8 cellular contexts compared by ENCODE assay signal in genomic region chr7:29685651-29686271, GRCh38.
DNase-seq lines count a peak whose midpoint lies in the region; ATAC-seq, FAIRE-seq and TF ChIP-seq lines count a peak whose summit lies in the region.
"Not testable (repeated sequence)": the region's sequence is repeated elsewhere in the genome, so short reads cannot be mapped to it uniquely, and the experiment has no call there.

No MANE protein-coding gene starts in this region.

- TF ChIP-seq EP300 in transverse colon (IDR thresholded peaks at IDR 0.05; ENCODE audit: low read depth), result not testable (repeated sequence)

- H3K4me1 Mint-ChIP-seq in activated T-cell treated with anti-CD3 and anti-CD28 coated beads, Interleukin-2, amount 50 U/mL, for 4 hours (ENCODE audit: low read depth), result not testable (repeated sequence)
- H3K4me1 Mint-ChIP-seq in osteocyte (ENCODE audit: unreplicated experiment), result peaks cover 17% of the 10 kb centered on the region

- H3K36me3 Mint-ChIP-seq in activated T-cell treated with anti-CD3 and anti-CD28 coated beads, Interleukin-2, amount 50 U/mL, for 4 hours (ENCODE audit: insufficient read depth); osteocyte (ENCODE audit: unreplicated experiment): not testable (repeated sequence)

- DNase-seq in DMS114 treated with DMSO at 0.1 percent for 48 hours (lab: John Stamatoyannopoulos, UW; ENCODE audit: unreplicated experiment), result peak; percentile 1
- DNase-seq in OCI-LY7 (ENCODE audit: low spot score); activated T-cell treated with anti-CD3 and anti-CD28 coated beads, Interleukin-2, amount 50 U/mL, for 4 hours; effector memory CD4-positive, alpha-beta T cell; osteocyte (ENCODE audit: extremely low spot score, unreplicated experiment); transverse colon: not testable (repeated sequence)

- POLR2A ChIA-PET in OCI-LY7 (lab: Charles Lee), result not testable (repeated sequence)

- not testable (repeated sequence) for ATAC-seq in activated T-cell treated with anti-CD3 and anti-CD28 coated beads, Interleukin-2, amount 50 U/mL, for 4 hours

- H3K4me2 ChIP-seq in OCI-LY7 (ENCODE audit: low read length), result peak overlapping the region; percentile 68; the same call in 1 of the 2 replicates

- WGBS in transverse colon (ENCODE audit: low coverage in 1 of 2), 2 donors, result 2 to 13% methylated on average over 4 to 19 of the region's 21 CpGs

- FAIRE-seq in islet of Langerhans (lab: Jason Lieb, UNC), result peak; percentile 21

- not testable (repeated sequence) for H3K4me1 ChIP-seq in HUES48 (ENCODE audit: control insufficient read depth, insufficient read depth, low read length); OCI-LY7 (ENCODE audit: insufficient read depth, low read length, poor library complexity, severe bottlenecking); effector memory CD4-positive, alpha-beta T cell (ENCODE audit: control insufficient read depth, insufficient read depth, low read length, poor library complexity, severe bottlenecking)
- H3K4me1 ChIP-seq in transverse colon, result peaks cover 0 to 16% (median 9%) of the 10 kb centered on the region in 4 donors

- H2AFZ ChIP-seq in OCI-LY7 (ENCODE audit: low read length), result not testable (repeated sequence)

- peaks cover 30% of the 10 kb centered on the region for H3K27me3 Mint-ChIP-seq in activated T-cell treated with anti-CD3 and anti-CD28 coated beads, Interleukin-2, amount 50 U/mL, for 4 hours (ENCODE audit: low read depth)
- not testable (repeated sequence) for H3K27me3 Mint-ChIP-seq in osteocyte (ENCODE audit: unreplicated experiment)

- TF ChIP-seq CTCF in OCI-LY7 (conservative IDR thresholded peaks at IDR 0.05; ENCODE audit: low read length); osteocyte (IDR thresholded peaks at IDR 0.05); transverse colon (IDR thresholded peaks at IDR 0.05): not testable (repeated sequence)

- not testable (repeated sequence) for TF ChIP-seq POLR2A in transverse colon (IDR thresholded peaks at IDR 0.05)

- H3K27me3 ChIP-seq in HUES48 (ENCODE audit: control insufficient read depth, insufficient read depth, low read length); effector memory CD4-positive, alpha-beta T cell (replicated peaks; ENCODE audit: control insufficient read depth, insufficient read depth, low read length, poor library complexity, severe bottlenecking); transverse colon: not testable (repeated sequence)

- CTCF ChIA-PET in OCI-LY7 (lab: Charles Lee; ENCODE audit: unreplicated experiment), result not testable (repeated sequence)

- in situ Hi-C loops in transverse colon (cut with MboI; ENCODE audit: low pct_ligation_motif_present in 1 of 4, low pct_unique_long_range_greater_than_20kb in 1 of 4, low sequenced_read_pairs in 3 of 4), result not testable (repeated sequence)

- peak overlapping the region; percentile 44 for H3K27ac Mint-ChIP-seq in osteocyte (ENCODE audit: unreplicated experiment)

- not testable (repeated sequence) for H3K9me2 ChIP-seq in OCI-LY7 (ENCODE audit: insufficient read depth, low read length)

- H3K4me3 Mint-ChIP-seq in activated T-cell treated with anti-CD3 and anti-CD28 coated beads, Interleukin-2, amount 50 U/mL, for 4 hours, result peak overlapping the region; percentile 59
- peak overlapping the region; percentile 66 for H3K4me3 Mint-ChIP-seq in osteocyte (ENCODE audit: unreplicated experiment)

- not testable (repeated sequence) for H4K20me1 ChIP-seq in OCI-LY7 (ENCODE audit: insufficient read depth, low read length)

- BruUV-seq in OCI-LY7 (replicated peaks; lab: Mats Ljungman, UMichigan), result not testable (repeated sequence)

- peak overlapping the region; percentile 77 for H3K27ac ChIP-seq in HUES48 (ENCODE audit: low read depth, low read length)
- H3K27ac ChIP-seq in OCI-LY7 (ENCODE audit: low read depth, low read length, poor library complexity, severe bottlenecking); effector memory CD4-positive, alpha-beta T cell (ENCODE audit: insufficient read depth, low read length, poor library complexity, severe bottlenecking): not testable (repeated sequence)
- peak overlapping the region; percentile 96 to 98 (median 97) for H3K27ac ChIP-seq in transverse colon

- H3K36me3 ChIP-seq in HUES48 (ENCODE audit: control insufficient read depth, insufficient read depth, low read length); OCI-LY7 (ENCODE audit: insufficient read depth, low read length); effector memory CD4-positive, alpha-beta T cell (ENCODE audit: control insufficient read depth, insufficient read depth, low read length); transverse colon: not testable (repeated sequence)

- H3K9me3 Mint-ChIP-seq in activated T-cell treated with anti-CD3 and anti-CD28 coated beads, Interleukin-2, amount 50 U/mL, for 4 hours; osteocyte (ENCODE audit: unreplicated experiment): not testable (repeated sequence)

- not testable (repeated sequence) for H3K9me3 ChIP-seq in HUES48 (ENCODE audit: control insufficient read depth, insufficient read depth, low read length); OCI-LY7 (ENCODE audit: low read length); effector memory CD4-positive, alpha-beta T cell (ENCODE audit: control insufficient read depth, low read length); transverse colon

- H3K4me3 ChIP-seq in HUES48 (ENCODE audit: low read depth, low read length) (peak overlapping the region; percentile 78), OCI-LY7 (ENCODE audit: low read depth, low read length, poor library complexity, severe bottlenecking) (peak overlapping the region; percentile 69), transverse colon (peak overlapping the region; percentile 75 to 99 (median 82))
- H3K4me3 ChIP-seq in effector memory CD4-positive, alpha-beta T cell (ENCODE audit: insufficient read depth, low read depth, low read length, poor library complexity, severe bottlenecking), result peak overlapping the region; percentile 46

- H3K79me2 ChIP-seq in OCI-LY7 (ENCODE audit: insufficient read depth, low read depth, low read length), result not testable (repeated sequence)

- not testable (repeated sequence) for H3K9ac ChIP-seq in HUES48 (ENCODE audit: low read depth, low read length)

- intact Hi-C loops in OCI-LY7 (cut with micrococcal nuclease; ENCODE audit: unreplicated experiment); transverse colon (cut with DNase I; ENCODE audit: low total_unique reads): not testable (repeated sequence)
